In genomic region chr13:70253834-70254233, GRCh38 we compare ENCODE assay signal across 15 cellular contexts.
DNase-seq lines count a peak whose midpoint lies in the region; ATAC-seq and TF ChIP-seq lines count a peak whose summit lies in the region.
"Had no signal": no experiment of that assay in that cellular context is flagged by ENCODE, and none has a peak within 500 bp of the region (broad histone marks: within the 10 kb centered on the region; RNA-seq: fewer than 3 reads in every experiment).

No MANE protein-coding gene starts in this region.

- no peak for ATAC-seq in HG03354 (IDR thresholded peaks at IDR 0.05; ENCODE audit: poor library complexity, severe bottlenecking, unreplicated experiment)
- ATAC-seq in GM21576 (IDR thresholded peaks at IDR 0.05; ENCODE audit: unreplicated experiment) = no peak
- ATAC-seq in naive thymus-derived CD8-positive, alpha-beta T cell = no peak
- ATAC-seq: A549 had no signal

- no peak overlapping the region for H3K4me3 Mint-ChIP-seq in naive thymus-derived CD8-positive, alpha-beta T cell
- H3K4me3 Mint-ChIP-seq: dendritic cell treated with granulocyte-macrophage colony-stimulating factor and Interleukin-4, amounts not matched to agents 40 ng/mL and 50 ng/mL, for 4 days had no signal

- DNase-seq in A673 (ENCODE audit: low spot score) (peak; percentile 7), NCI-H1092 treated with DMSO at 0.1 percent for 48 hours (lab: John Stamatoyannopoulos, UW) (peak; percentile 92), NCI-H345 treated with DMSO at 0.1 percent for 48 hours (lab: John Stamatoyannopoulos, UW; ENCODE audit: unreplicated experiment) (peak; percentile 91), SW480 (ENCODE audit: low spot score) (peak; percentile 12)
- DNase-seq in stimulated activated CD4-positive, alpha-beta T cell treated with anti-CD3 and anti-CD28 coated beads, Interleukin-4, amount 100 ng/mL, for 4 hours = no peak
- no peak for DNase-seq in naive thymus-derived CD8-positive, alpha-beta T cell
- DNase-seq: activated T-cell treated with anti-CD3 and anti-CD28 coated beads, Interleukin-2, amount 50 U/mL, for 1 hour; HCEC 1CT; T-helper 1 cell; transverse colon had no signal

- H3K4me1 ChIP-seq in A673 (ENCODE audit: insufficient read depth, low read length, poor library complexity, severe bottlenecking) = no peaks in the 10 kb centered on the region
- H3K4me1 ChIP-seq: A549, parathyroid adenoma, transverse colon had no signal

- POLR2A ChIA-PET in A673 (lab: Charles Lee; ENCODE audit: low non-redundant PET) = no interaction called here
- POLR2A ChIA-PET in naive thymus-derived CD8-positive, alpha-beta T cell (lab: Charles Lee) = no interaction called here

- TF ChIP-seq CTCF in A673 (conservative IDR thresholded peaks at IDR 0.05; ENCODE audit: low read depth, low read length) = no peak

- CTCF ChIA-PET in A673 (lab: Charles Lee) = no interaction called here

- H3K27me3 Mint-ChIP-seq in naive thymus-derived CD8-positive, alpha-beta T cell = no peaks in the 10 kb centered on the region
- H3K27me3 Mint-ChIP-seq: dendritic cell treated with granulocyte-macrophage colony-stimulating factor and Interleukin-4, amounts not matched to agents 40 ng/mL and 50 ng/mL, for 4 days had no signal

- intact Hi-C loops in A673 (cut with micrococcal nuclease; ENCODE audit: unreplicated experiment) = no loop called here

- H3K4me1 Mint-ChIP-seq in naive thymus-derived CD8-positive, alpha-beta T cell = no peaks in the 10 kb centered on the region

- no peaks in the 10 kb centered on the region for H3K36me3 Mint-ChIP-seq in naive thymus-derived CD8-positive, alpha-beta T cell

- no peak overlapping the region for H3K27ac Mint-ChIP-seq in naive thymus-derived CD8-positive, alpha-beta T cell
- H3K27ac Mint-ChIP-seq: dendritic cell treated with granulocyte-macrophage colony-stimulating factor and Interleukin-4, amounts not matched to agents 40 ng/mL and 50 ng/mL, for 4 days had no signal

- no peaks in the 10 kb centered on the region for H3K9me3 ChIP-seq in A673 (ENCODE audit: low read depth, low read length, poor library complexity, severe bottlenecking)
- H3K9me3 ChIP-seq: A549, transverse colon had no signal

- peaks cover under 1 to 34% (median 12%) of the 10 kb centered on the region in 9 donors for H3K9me3 Mint-ChIP-seq in naive thymus-derived CD8-positive, alpha-beta T cell

- no peaks in the 10 kb centered on the region for H3K27me3 ChIP-seq in A673 (replicated peaks; ENCODE audit: insufficient read depth, low read depth, low read length, poor library complexity)
- H3K27me3 ChIP-seq: transverse colon had no signal

- no peak overlapping the region for H3K4me3 ChIP-seq in A673 (ENCODE audit: low read depth, low read length, poor library complexity, severe bottlenecking)
- H3K4me3 ChIP-seq: A549, transverse colon had no signal

- no peak overlapping the region for H3K27ac ChIP-seq in A673 (ENCODE audit: low read depth, low read length, poor library complexity, severe bottlenecking)
- H3K27ac ChIP-seq: A549, parathyroid adenoma, transverse colon had no signal

- no peaks in the 10 kb centered on the region for H3K36me3 ChIP-seq in A673 (ENCODE audit: insufficient read depth, low read length, poor library complexity, severe bottlenecking)
- H3K36me3 ChIP-seq: transverse colon had no signal

- no TSS peak for BruUV-seq in A673 (replicated peaks; lab: Mats Ljungman, UMichigan)

Comparison
In these comparisons a context has a peak if more than half of its experiments do, and no peak if none do; other contexts are left out.
1. DNase-seq: peak in A673 (single experiment), NCI-H1092 treated with DMSO at 0.1 percent for 48 hours (single experiment), NCI-H345 treated with DMSO at 0.1 percent for 48 hours (single experiment) and SW480 (single experiment); none in stimulated activated CD4-positive, alpha-beta T cell treated with anti-CD3 and anti-CD28 coated beads, Interleukin-4, amount 100 ng/mL, for 4 hours (0 of 2) and naive thymus-derived CD8-positive, alpha-beta T cell (0 of 10).